In the genomic region with DNA sequence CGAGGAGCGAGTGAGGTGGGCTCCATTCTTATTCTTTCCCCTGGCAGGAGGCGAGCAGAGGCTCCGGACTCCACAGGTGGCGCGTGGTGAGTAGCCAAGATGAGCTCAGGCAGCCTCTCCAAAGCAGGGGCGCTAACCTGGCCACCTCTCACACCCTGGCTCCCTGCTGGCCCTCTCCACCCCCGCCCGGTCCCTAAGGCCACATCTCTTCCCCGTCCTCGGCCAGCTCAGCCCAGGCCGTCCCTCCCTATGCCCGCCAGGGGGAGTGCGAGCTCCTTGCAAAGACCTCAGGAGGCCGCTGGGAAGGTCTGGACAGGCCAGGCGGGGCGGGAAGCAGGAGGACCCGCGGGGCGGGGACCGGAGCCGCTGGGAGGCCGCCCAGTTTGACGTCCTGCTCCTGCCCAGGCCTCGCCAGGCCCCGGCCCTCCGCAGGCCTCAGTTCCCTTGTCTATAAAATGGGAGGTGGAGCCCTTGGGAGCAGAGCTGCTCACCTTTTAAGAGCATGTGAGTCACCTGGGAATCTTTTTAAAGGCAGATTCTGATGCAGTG, we compare ENCODE assay signal across 8 cellular contexts. TPM values are rescaled to one million over a fixed set of nuclear protein-coding genes. Genes with fewer than 3 reads are reported as not detected.
DNase-seq lines count a peak whose midpoint lies in the region; ATAC-seq and TF ChIP-seq lines count a peak whose summit lies in the region.

No MANE protein-coding gene starts in this region.

- no peaks in the 10 kb centered on the region for H3K36me3 ChIP-seq in MG63

- no peaks in the 10 kb centered on the region for H3K27me3 ChIP-seq in MG63

- H3K4me3 Mint-ChIP-seq in glutamatergic neuron (ENCODE audit: unreplicated experiment), result no peak overlapping the region
- H3K4me3 Mint-ChIP-seq in type B pancreatic cell, result no peak overlapping the region

- peak; percentile 61 for ATAC-seq in GM21786 (IDR thresholded peaks at IDR 0.05; ENCODE audit: unreplicated experiment)

- H3K9me3 Mint-ChIP-seq in glutamatergic neuron (ENCODE audit: unreplicated experiment) (peaks cover 5% of the 10 kb centered on the region), type B pancreatic cell (no peaks in the 10 kb centered on the region)

- DNase-seq in DMS114 treated with DMSO at 0.1 percent for 48 hours (lab: John Stamatoyannopoulos, UW; ENCODE audit: unreplicated experiment), result peak; percentile 78
- DNase-seq in MG63, result peak; percentile 97
- DNase-seq in SHP77 treated with DMSO at 0.1 percent for 48 hours (lab: John Stamatoyannopoulos, UW), result peak; percentile 48
- peak; percentile 63 for DNase-seq in activated naive CD4-positive, alpha-beta T cell treated with Interleukin-2 at 50 U/mL for 16 hours
- peak; percentile 98 for DNase-seq in glutamatergic neuron
- peak; percentile 95 for DNase-seq in pons (ENCODE audit: low spot score)
- DNase-seq in type B pancreatic cell (ENCODE audit: extremely low spot score, unreplicated experiment), result peak; percentile 96

- peak overlapping the region; percentile 18 for H3K4me3 ChIP-seq in MG63

- H3K27me3 Mint-ChIP-seq in glutamatergic neuron (ENCODE audit: unreplicated experiment), result peaks cover 4% of the 10 kb centered on the region
- peaks cover 3% of the 10 kb centered on the region for H3K27me3 Mint-ChIP-seq in type B pancreatic cell

- H3K27ac Mint-ChIP-seq in glutamatergic neuron (ENCODE audit: unreplicated experiment), result no peak overlapping the region
- H3K27ac Mint-ChIP-seq in type B pancreatic cell, result no peak overlapping the region

- H3K4me1 Mint-ChIP-seq in glutamatergic neuron (ENCODE audit: low read depth, unreplicated experiment) (no peaks in the 10 kb centered on the region), type B pancreatic cell (ENCODE audit: unreplicated experiment) (peaks cover 10% of the 10 kb centered on the region)

- TF ChIP-seq CTCF in glutamatergic neuron (IDR thresholded peaks at IDR 0.05; ENCODE audit: partially characterized antibody, unreplicated experiment) (peak; percentile 94), type B pancreatic cell (conservative IDR thresholded peaks at IDR 0.05) (peak; percentile 98)

- no peaks in the 10 kb centered on the region for H3K9me3 ChIP-seq in MG63

- H3K36me3 Mint-ChIP-seq in glutamatergic neuron (ENCODE audit: unreplicated experiment), result no peaks in the 10 kb centered on the region
- no peaks in the 10 kb centered on the region for H3K36me3 Mint-ChIP-seq in type B pancreatic cell

RNA-seq across cellular contexts. Expression of a gene that starts 46.3 kb away (rescaled TPM):
- 4.6 and 6.2 TPM in 2 replicates for total RNA-seq in MG63 (2014; rRNA removed; shearing (Covaris generic); ENCODE audit: low replicate concordance)
- total RNA-seq in glutamatergic neuron (ENCODE audit: unreplicated experiment) (not detected), type B pancreatic cell (ENCODE audit: low replicate concordance) (not detected in 2 replicates)

Comparison
In these comparisons a context has a peak if more than half of its experiments do, and no peak if none do; other contexts are left out.
1. Peak in every context shown above with its lines: DNase-seq, ATAC-seq and H3K4me3 ChIP-seq.
2. DNase-seq: peak in every context shown above with its lines; median percentile 98 in glutamatergic neuron; 97 in MG63; 96 in type B pancreatic cell; 95 in pons; 78 in DMS114 treated with DMSO at 0.1 percent for 48 hours; 63 in activated naive CD4-positive, alpha-beta T cell treated with Interleukin-2 at 50 U/mL for 16 hours; 48 in SHP77 treated with DMSO at 0.1 percent for 48 hours.